9 cellular contexts compared by ENCODE assay signal in the genomic region with DNA sequence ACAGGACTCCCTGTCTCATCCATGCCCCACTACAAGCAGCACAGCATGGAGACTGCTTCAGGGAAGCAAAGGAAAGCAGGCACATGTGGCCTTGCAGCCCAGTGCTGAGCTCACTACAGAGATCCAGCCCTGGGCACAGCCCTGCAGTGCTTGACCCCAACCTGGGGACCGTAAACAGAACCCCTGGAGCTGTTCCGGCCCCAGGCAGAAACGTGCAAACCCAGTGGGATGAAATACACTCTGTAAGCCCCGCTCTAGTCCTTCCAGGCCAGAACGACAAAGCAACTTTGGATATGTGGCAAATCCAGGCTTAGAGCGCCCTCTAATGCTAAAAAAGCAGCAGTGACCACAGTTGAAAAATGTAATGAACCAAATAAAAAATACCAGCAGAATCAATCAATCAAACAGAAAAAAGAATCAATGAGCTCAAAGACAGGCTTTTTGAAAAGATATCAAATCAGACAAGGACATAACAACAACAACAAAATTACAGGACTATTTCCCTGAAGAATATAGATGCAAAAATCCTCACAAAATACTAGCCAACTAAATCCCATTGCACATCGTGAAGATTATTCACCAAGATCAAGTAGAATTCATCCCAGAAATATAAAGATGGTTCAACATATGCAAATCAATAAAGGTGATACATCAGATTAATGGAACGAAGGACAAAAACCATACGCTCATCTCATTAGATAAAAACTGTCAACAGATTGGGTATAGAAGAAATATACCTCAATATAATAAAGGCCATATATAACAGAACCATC. TPM values are rescaled to one million over a fixed set of nuclear protein-coding genes. Genes with fewer than 3 reads are reported as not detected.
DNase-seq lines count a peak whose midpoint lies in the region; ATAC-seq and TF ChIP-seq lines count a peak whose summit lies in the region.
"Had no signal": no experiment of that assay in that cellular context is flagged by ENCODE, and none has a peak within 500 bp of the region (broad histone marks: within the 10 kb centered on the region; RNA-seq: fewer than 3 reads in every experiment).

No MANE protein-coding gene starts in this region.

- no peaks in the 10 kb centered on the region for H3K27me3 Mint-ChIP-seq in chondrocyte (ENCODE audit: low read depth)

- H3K4me3 Mint-ChIP-seq in chondrocyte (ENCODE audit: unreplicated experiment) = no peak overlapping the region

- CTCF ChIA-PET in HEK293 (lab: Yijun Ruan, JAX) = interaction anchor here (0.5 to 7.3 kb wide), 57 partner anchors 8 to 1634 kb away, joined by 3 to 187 read pairs (median 4); a partner anchor contains a TSS

- H3K36me3 ChIP-seq in HEK293 (ENCODE audit: control insufficient read depth in 2 of 2, insufficient read depth in 1 of 2, low read length in 2 of 2) (no peaks in the 10 kb centered on the region), lower lobe of right lung (no peaks in the 10 kb centered on the region)

- H3K4me1 ChIP-seq in HEK293 (ENCODE audit: control insufficient read depth, insufficient read depth, low read length) (no peaks in the 10 kb centered on the region), lower lobe of right lung (no peaks in the 10 kb centered on the region)

- no peaks in the 10 kb centered on the region for H3K9me3 Mint-ChIP-seq in chondrocyte (ENCODE audit: low read depth)

- POLR2A ChIA-PET in HEK293 (lab: Yijun Ruan, JAX) = no interaction called here

- ATAC-seq in lower lobe of right lung = peak in 1 of 2 donors; percentile 45
- no peak for ATAC-seq in HG03442 (IDR thresholded peaks at IDR 0.05; ENCODE audit: unreplicated experiment)
- ATAC-seq in GM18498 (IDR thresholded peaks at IDR 0.05; ENCODE audit: unreplicated experiment) = no peak

- H3K36me3 Mint-ChIP-seq in chondrocyte (ENCODE audit: low read depth) = no peaks in the 10 kb centered on the region

- no peak overlapping the region for H3K27ac Mint-ChIP-seq in chondrocyte (ENCODE audit: unreplicated experiment)

- intact Hi-C loops in lower lobe of right lung (cut with DNase I) = loop anchor here (10.0 kb wide), 1 partner anchor 262 kb away; a partner anchor contains a TSS

- H3K27ac ChIP-seq in HEK293 (ENCODE audit: extremely low read depth, low read depth, low read length) (no peak overlapping the region), lower lobe of right lung (no peak overlapping the region)
- H3K27ac ChIP-seq: skin epidermis had no signal

- H3K27me3 ChIP-seq in lower lobe of right lung (ENCODE audit: low read depth) = no peaks in the 10 kb centered on the region

- no peaks in the 10 kb centered on the region for H3K9me3 ChIP-seq in HEK293 (ENCODE audit: control insufficient read depth, insufficient read depth, low read depth, low read length)
- H3K9me3 ChIP-seq in lower lobe of right lung = no peaks in the 10 kb centered on the region

- TF ChIP-seq CTCF in HEK293 (tag by site-specific recombination; IDR thresholded peaks at IDR 0.05) (peak; percentile 82), chondrocyte (IDR thresholded peaks at IDR 0.05) (peak; percentile 83), lower lobe of right lung (IDR thresholded peaks at IDR 0.05) (peak; percentile 49)

- DNase-seq in Daoy (ENCODE audit: low read depth) (peak; percentile 17), NCI-H510A (lab: John Stamatoyannopoulos, UW) (peak; percentile 16), chondrocyte (ENCODE audit: low spot score) (no peak), lower lobe of right lung (no peak)
- no peak for DNase-seq in effector CD8-positive, alpha-beta T cell (lab: John Stamatoyannopoulos, UW)

- H3K4me3 ChIP-seq in HEK293 (ENCODE audit: low read depth, low read length) = no peak overlapping the region
- no peak overlapping the region for H3K4me3 ChIP-seq in lower lobe of right lung
- H3K4me3 ChIP-seq: skin epidermis had no signal

- H3K4me1 Mint-ChIP-seq in chondrocyte (ENCODE audit: low read depth) = no peaks in the 10 kb centered on the region

TF ChIP-seq in HEK293, 187 proteins besides CTCF, POLR2A, EP300 and RAD21:
- no peak for TF ChIP-seq ZNF514 (tag by site-specific recombination; IDR thresholded peaks at IDR 0.05)
- 0 out of 2 replicates have a peak, but pooled peaks have one; percentile 18 for TF ChIP-seq ZNF335 (tag by site-specific recombination; conservative IDR thresholded peaks at IDR 0.05)
- peak; percentile 90 for TF ChIP-seq ZNF654 (tag by site-specific recombination; IDR thresholded peaks at IDR 0.05; ENCODE audit: low read depth)
- peak; percentile 36; the same call in 1 of the 2 replicates for TF ChIP-seq GLIS1 (tag by site-specific recombination; IDR thresholded peaks at IDR 0.05)
- TF ChIP-seq ZIC2 (tag by site-specific recombination; IDR thresholded peaks at IDR 0.05) = peak; percentile 74
TF ChIP-seq in HEK293: peak in this region for 4.

RNA-seq across cellular contexts. Expression of a gene that starts 45.6 kb away (rescaled TPM):
- 4.5 and 5.0 TPM in 2 replicates for total RNA-seq in Daoy (2014; rRNA removed; shearing (Covaris generic))
- total RNA-seq in chondrocyte = 2.3 to 6.5 TPM (median 2.9 TPM) in 3 replicates
- total RNA-seq in lower lobe of right lung = 7.0 TPM

Comparison
In these comparisons a context has a peak if more than half of its experiments do, and no peak if none do; other contexts are left out.
1. DNase-seq: peak in Daoy (single experiment) and NCI-H510A (single experiment); none in chondrocyte (single experiment), lower lobe of right lung (single experiment) and effector CD8-positive, alpha-beta T cell (single experiment).
2. Peak in every context shown above with its lines, with median percentiles within 50 percentile points of each other: CTCF ChIP-seq.